ENCODE assay signal across 8 cellular contexts in genomic region chr4:98467627-98468072, GRCh38.
DNase-seq lines count a peak whose midpoint lies in the region; ATAC-seq and TF ChIP-seq lines count a peak whose summit lies in the region.

No MANE protein-coding gene starts in this region.

- no peak overlapping the region for H3K27ac ChIP-seq in right cardiac atrium (ENCODE audit: low read length)

- intact Hi-C loops in right cardiac atrium (cut with DNase I), result loop anchor here in 1 of 4 donors (10.0 kb wide), 1 partner anchor 937 kb away; no protein-coding TSS in a partner anchor

- ATAC-seq in T-cell (replicated peaks in 1 of 4) (peak; percentile 90 to 96 (median 92)), right cardiac atrium (peak; percentile 91 to 93), HG03457 (IDR thresholded peaks at IDR 0.05; ENCODE audit: unreplicated experiment) (no peak)

- CTCF ChIA-PET in T-cell (lab: Charles Lee), result interaction anchor here (0.5 to 1.4 kb wide), 27 partner anchors 13 to 1626 kb away, joined by 3 to 12 read pairs (median 3); partner anchors contain the start of gene TSPAN5 (in 1 of the 2)

- H3K9me3 Mint-ChIP-seq in HFFc6 (no peaks in the 10 kb centered on the region), T-cell (no peaks in the 10 kb centered on the region)

- WGBS in right cardiac atrium, result 2% methylated on average over 20 of the region's 20 CpGs

- H3K4me1 ChIP-seq in right cardiac atrium (ENCODE audit: control insufficient read depth, insufficient read depth, low read length), result peaks cover 3% of the 10 kb centered on the region

- DNase-seq in GM10266 (ENCODE audit: extremely low spot score) (peak; percentile 67), HFFc6 (peak; percentile 86), NAMALWA (ENCODE audit: low spot score) (peak; percentile 35), T-cell (peak; percentile 27 to 69 (median 60)), amniotic stem cell (lab: John Stamatoyannopoulos, UW) (peak; percentile 87), right cardiac atrium (peak; percentile 55 to 79 (median 73)), putamen (ENCODE audit: low spot score) (peak; percentile 83)

- POLR2A ChIA-PET in T-cell (lab: Charles Lee), result interaction anchor here in 1 of 2 donors (0.6 kb wide), 1 partner anchor 162 kb away, joined by 3 read pairs; no protein-coding TSS in a partner anchor

- H3K4me1 Mint-ChIP-seq in HFFc6 (ENCODE audit: low read depth) (peaks cover 47% of the 10 kb centered on the region), T-cell (peaks cover 22 to 24% (median 24%) of the 10 kb centered on the region in 3 donors)

- no peaks in the 10 kb centered on the region for H3K9me3 ChIP-seq in right cardiac atrium (ENCODE audit: control insufficient read depth, low read length)

- H3K27ac Mint-ChIP-seq in HFFc6 (peak overlapping the region; percentile 85), T-cell (peak overlapping the region in 1 of 2 donors; percentile 34)

- H3K36me3 Mint-ChIP-seq in HFFc6 (ENCODE audit: low read depth) (peaks cover 27% of the 10 kb centered on the region), T-cell (peaks cover 14% of the 10 kb centered on the region)

- H3K27me3 Mint-ChIP-seq in HFFc6 (ENCODE audit: insufficient read depth) (peaks cover 10% of the 10 kb centered on the region), T-cell (no peaks in the 10 kb centered on the region)

- TF ChIP-seq CTCF in GM10266 (IDR thresholded peaks at IDR 0.05; ENCODE audit: control insufficient read depth, insufficient read depth, low read depth, missing control alignments) (peak; percentile 83), HFFc6 (IDR thresholded peaks at IDR 0.05) (peak; percentile 88)

- no peaks in the 10 kb centered on the region for H3K27me3 ChIP-seq in right cardiac atrium (ENCODE audit: control insufficient read depth, insufficient read depth)

- peak overlapping the region; percentile 86 for H3K4me3 Mint-ChIP-seq in HFFc6
- peak overlapping the region; percentile 57 to 72 (median 65) for H3K4me3 Mint-ChIP-seq in T-cell

- peak overlapping the region; percentile 53 for H3K4me3 ChIP-seq in right cardiac atrium (ENCODE audit: low read length)

Comparison
In these comparisons a context has a peak if more than half of its experiments do, and no peak if none do; other contexts are left out.
1. DNase-seq: peak in every context shown above with its lines; median percentile 87 in amniotic stem cell; 86 in HFFc6; 83 in putamen; 73 in right cardiac atrium; 67 in GM10266; 60 in T-cell; 35 in NAMALWA.